11 cellular contexts compared by ENCODE assay signal in the genomic region with DNA sequence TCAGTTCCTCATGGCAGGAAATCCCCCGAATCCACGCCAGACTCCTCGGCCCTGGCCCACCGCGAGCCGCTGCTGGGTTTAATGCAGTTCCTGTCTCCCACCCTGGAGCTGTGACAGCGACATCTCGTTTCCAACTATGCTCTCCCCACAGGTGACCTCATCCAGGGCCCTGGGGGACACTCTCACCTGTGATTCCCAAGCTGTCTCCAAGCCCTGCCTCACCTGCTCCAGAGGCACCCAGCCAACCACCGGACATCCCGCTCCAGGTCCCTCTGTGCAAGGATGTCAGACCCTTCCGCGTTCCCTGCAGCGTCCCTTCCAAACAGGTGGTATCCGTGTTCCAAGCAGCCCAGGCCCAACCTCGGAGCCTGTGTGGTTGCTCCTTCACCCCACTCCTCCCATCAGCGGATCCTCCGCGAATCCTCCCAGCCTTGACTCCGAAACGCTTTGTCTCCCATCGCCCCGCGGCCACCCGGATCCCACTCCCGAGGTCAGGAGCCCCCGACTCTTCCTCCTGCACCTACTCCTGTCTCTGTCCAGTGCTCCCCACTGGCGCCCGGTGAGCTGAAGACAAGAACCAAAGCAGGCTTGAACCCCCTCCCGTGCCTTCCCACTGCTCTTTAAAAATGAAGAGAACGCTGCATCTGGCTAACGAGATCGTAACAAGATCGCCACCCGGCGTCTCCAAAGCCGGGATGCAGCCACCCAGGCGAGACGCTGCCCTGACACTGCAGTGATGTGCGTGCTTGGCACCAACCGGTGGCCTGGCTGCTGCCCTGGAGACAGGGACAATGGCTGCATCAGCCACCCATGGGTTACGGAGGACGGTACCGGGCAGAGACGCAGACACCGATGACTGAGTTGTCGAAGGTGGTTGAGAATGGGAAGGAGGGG.
DNase-seq lines count a peak whose midpoint lies in the region; ATAC-seq and TF ChIP-seq lines count a peak whose summit lies in the region.
"Had no signal": no experiment of that assay in that cellular context is flagged by ENCODE, and none has a peak within 500 bp of the region (broad histone marks: within the 10 kb centered on the region; RNA-seq: fewer than 3 reads in every experiment).

No MANE protein-coding gene starts in this region.

- H3K9me1 ChIP-seq in IMR-90 (ENCODE audit: insufficient read depth, low read length) = no peaks in the 10 kb centered on the region

- no peak overlapping the region for H2AK5ac ChIP-seq in IMR-90 (ENCODE audit: low read depth, low read length)

- H3K79me1 ChIP-seq in IMR-90 (ENCODE audit: low read depth in 1 of 2, low read length in 2 of 2) = no peaks in the 10 kb centered on the region

- H3K56ac ChIP-seq in IMR-90 (ENCODE audit: extremely low read depth, insufficient read depth, low read length) = no peak overlapping the region

- H3K4ac ChIP-seq in IMR-90 (ENCODE audit: low read depth, low read length) = no peak overlapping the region

- H2AFZ ChIP-seq in IMR-90 (replicated peaks; ENCODE audit: low read length, poor library complexity) = peak overlapping the region; percentile 21

- no peak overlapping the region for H3K4me2 ChIP-seq in IMR-90 (ENCODE audit: low read depth, low read length)

- H3K23ac ChIP-seq in IMR-90 (ENCODE audit: low read depth, low read length) = no peak overlapping the region

- BruUV-seq in IMR-90 (replicated peaks; lab: Mats Ljungman, UMichigan) = no TSS peak

- H4K8ac ChIP-seq in IMR-90 (ENCODE audit: low read depth in 2 of 2, low read length in 2 of 2) = no peak overlapping the region

- DNase-seq in Ammon's horn (ENCODE audit: low spot score) (peak; percentile 93), IMR-90 (no peak), lower lobe of right lung (peak; percentile 47), UCSD-AML1 (lab: John Stamatoyannopoulos, UW; ENCODE audit: unreplicated experiment) (no peak), LoVo (ENCODE audit: low spot score) (no peak), ecto neural progenitor cell (ENCODE audit: low spot score) (no peak)
- DNase-seq: effector CD4-positive, alpha-beta T cell; retina had no signal

- WGBS in IMR-90 (ENCODE audit: extremely low coverage in 2 of 2, insufficient read length in 1 of 2), 2 experiments = 72% methylated on average over 21 of the region's 46 CpGs; no CpG with 5 or more reads in 1 of the 2 experiments

- H3K4me1 ChIP-seq in IMR-90 (ENCODE audit: control insufficient read depth, insufficient read depth, low read length) (no peaks in the 10 kb centered on the region), lower lobe of right lung (no peaks in the 10 kb centered on the region)

- no peak overlapping the region for H2BK15ac ChIP-seq in IMR-90 (ENCODE audit: low read depth, low read length)

- no peak overlapping the region for H3K14ac ChIP-seq in IMR-90 (replicated peaks; ENCODE audit: low read depth, low read length)

- no peak overlapping the region for H2BK5ac ChIP-seq in IMR-90 (ENCODE audit: low read depth, low read length, poor library complexity, severe bottlenecking)

- H3K27ac ChIP-seq in IMR-90 (ENCODE audit: insufficient read depth, low read length) = no peak overlapping the region
- H3K27ac ChIP-seq in angular gyrus (ENCODE audit: low read depth, low read length) = peak overlapping the region; percentile 76
- no peak overlapping the region for H3K27ac ChIP-seq in lower lobe of right lung

- no peak overlapping the region for H3K9ac ChIP-seq in IMR-90 (ENCODE audit: low read depth, low read length)

- H3K27me3 ChIP-seq in IMR-90 (ENCODE audit: control insufficient read depth, insufficient read depth, low read length) (no peaks in the 10 kb centered on the region), lower lobe of right lung (ENCODE audit: low read depth) (peaks cover 2% of the 10 kb centered on the region)

- H4K5ac ChIP-seq in IMR-90 (ENCODE audit: low read depth, low read length) = no peak overlapping the region

- no peak overlapping the region for H2BK20ac ChIP-seq in IMR-90 (ENCODE audit: low read depth, low read length)

- H4K20me1 ChIP-seq in IMR-90 (ENCODE audit: insufficient read depth, low read length) = no peaks in the 10 kb centered on the region

- H3K18ac ChIP-seq in IMR-90 (ENCODE audit: low read depth, low read length) = no peak overlapping the region

- TF ChIP-seq RAD21 in IMR-90 (IDR thresholded peaks at IDR 0.05; ENCODE audit: low read length) = no peak

- POLR2A ChIA-PET in IMR-90 (lab: Charles Lee; ENCODE audit: unreplicated experiment) = no interaction called here

- TF ChIP-seq CTCF in IMR-90 (conservative IDR thresholded peaks at IDR 0.05; ENCODE audit: low read depth, low read length) (no peak), lower lobe of right lung (IDR thresholded peaks at IDR 0.05) (no peak)

- no peak for TF ChIP-seq POLR2A in IMR-90 (IDR thresholded peaks at IDR 0.05; ENCODE audit: low read depth, low read length)

- no peak overlapping the region for H4K91ac ChIP-seq in IMR-90 (ENCODE audit: insufficient read depth, low read depth, low read length)

- no peak overlapping the region for H2BK120ac ChIP-seq in IMR-90 (ENCODE audit: low read depth, low read length)

- CTCF ChIA-PET in IMR-90 (lab: Yijun Ruan, JAX) = interaction anchor here (0.7 kb wide), 1 partner anchor 186 kb away, joined by 4 read pairs; no protein-coding TSS in a partner anchor

- intact Hi-C loops in IMR-90 (cut with micrococcal nuclease) = no loop called here
- intact Hi-C loops in lower lobe of right lung (cut with DNase I) = no loop called here

- in situ Hi-C loops in IMR-90 (cut with MboI; ENCODE audit: low sequenced_read_pairs) = no loop called here

- H3K9me3 ChIP-seq in IMR-90 (ENCODE audit: control insufficient read depth, insufficient read depth, low read length) = no peaks in the 10 kb centered on the region
- H3K9me3 ChIP-seq in lower lobe of right lung = no peaks in the 10 kb centered on the region

- no peaks in the 10 kb centered on the region for H3K36me3 ChIP-seq in IMR-90 (ENCODE audit: control insufficient read depth, insufficient read depth, low read length)
- no peaks in the 10 kb centered on the region for H3K36me3 ChIP-seq in lower lobe of right lung

- no peak overlapping the region for H2AK9ac ChIP-seq in IMR-90 (replicated peaks; ENCODE audit: low read depth, low read length, poor library complexity)

- dilution Hi-C loops in IMR-90 (cut with HindIII; ENCODE audit: low sequenced_read_pairs, unreplicated experiment) = no loop called here

- ATAC-seq in IMR-90 (ENCODE audit: low read depth) (no peak), lower lobe of right lung (no peak), GM19035 (IDR thresholded peaks at IDR 0.05; ENCODE audit: unreplicated experiment) (no peak)
- ATAC-seq: stimulated activated memory B cell treated with anti-CD40 and anti-IgM and Interleukin-4, amounts not matched to agents 10 μg/mL and 1 μg/mL and 100 μg/mL, for 72 hours had no signal

- H3K4me3 ChIP-seq in IMR-90 (ENCODE audit: insufficient read depth, low read depth, low read length) (no peak overlapping the region), lower lobe of right lung (no peak overlapping the region)

TF ChIP-seq in IMR-90, 13 proteins besides CTCF, POLR2A, EP300 and RAD21:
- TF ChIP-seq MAFK (IDR thresholded peaks at IDR 0.05; ENCODE audit: low read depth, low read length) = no peak
- no peak for TF ChIP-seq RCOR1 (IDR thresholded peaks at IDR 0.05; ENCODE audit: insufficient replicate concordance, low read length)
- no peak for TF ChIP-seq CHD1 (IDR thresholded peaks at IDR 0.05; ENCODE audit: low read depth, low read length)
- TF ChIP-seq RFX5 (IDR thresholded peaks at IDR 0.05; ENCODE audit: low read depth, low read length) = no peak
- TF ChIP-seq, protein P1, sequence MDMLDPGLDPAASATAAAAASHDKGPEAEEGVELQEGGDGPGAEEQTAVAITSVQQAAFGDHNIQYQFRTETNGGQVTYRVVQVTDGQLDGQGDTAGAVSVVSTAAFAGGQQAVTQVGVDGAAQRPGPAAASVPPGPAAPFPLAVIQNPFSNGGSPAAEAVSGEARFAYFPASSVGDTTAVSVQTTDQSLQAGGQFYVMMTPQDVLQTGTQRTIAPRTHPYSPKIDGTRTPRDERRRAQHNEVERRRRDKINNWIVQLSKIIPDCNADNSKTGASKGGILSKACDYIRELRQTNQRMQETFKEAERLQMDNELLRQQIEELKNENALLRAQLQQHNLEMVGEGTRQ (IDR thresholded peaks at IDR 0.05; ENCODE audit: low read depth, low read length) = no peak
- no peak for TF ChIP-seq BHLHE40 (IDR thresholded peaks at IDR 0.05; ENCODE audit: low read depth, low read length)
- no peak for TF ChIP-seq CEBPB (IDR thresholded peaks at IDR 0.05; ENCODE audit: low read depth, low read length)
- TF ChIP-seq, protein P2, sequence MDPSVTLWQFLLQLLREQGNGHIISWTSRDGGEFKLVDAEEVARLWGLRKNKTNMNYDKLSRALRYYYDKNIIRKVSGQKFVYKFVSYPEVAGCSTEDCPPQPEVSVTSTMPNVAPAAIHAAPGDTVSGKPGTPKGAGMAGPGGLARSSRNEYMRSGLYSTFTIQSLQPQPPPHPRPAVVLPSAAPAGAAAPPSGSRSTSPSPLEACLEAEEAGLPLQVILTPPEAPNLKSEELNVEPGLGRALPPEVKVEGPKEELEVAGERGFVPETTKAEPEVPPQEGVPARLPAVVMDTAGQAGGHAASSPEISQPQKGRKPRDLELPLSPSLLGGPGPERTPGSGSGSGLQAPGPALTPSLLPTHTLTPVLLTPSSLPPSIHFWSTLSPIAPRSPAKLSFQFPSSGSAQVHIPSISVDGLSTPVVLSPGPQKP (IDR thresholded peaks at IDR 0.05; ENCODE audit: borderline replicate concordance, low read depth, low read length) = no peak
- no peak for TF ChIP-seq NFE2L2 (IDR thresholded peaks at IDR 0.05; ENCODE audit: low read depth, low read length)
- TF ChIP-seq MAZ (IDR thresholded peaks at IDR 0.05; ENCODE audit: borderline replicate concordance, low read depth, low read length) = no peak
- TF ChIP-seq MXI1 (IDR thresholded peaks at IDR 0.05; ENCODE audit: borderline replicate concordance, low read depth, low read length) = no peak
TF ChIP-seq in IMR-90: peak in this region for 0.

Comparison
In these comparisons a context has a peak if more than half of its experiments do, and no peak if none do; other contexts are left out.
1. DNase-seq: peak in Ammon's horn (single experiment) and lower lobe of right lung (single experiment); none in IMR-90 (single experiment), UCSD-AML1 (single experiment), LoVo (single experiment) and ecto neural progenitor cell (single experiment).